8 cellular contexts compared by ENCODE assay signal in genomic region chr17:27471321-27472269, GRCh38. TPM values are rescaled to one million over a fixed set of nuclear protein-coding genes. Genes with fewer than 3 reads are reported as not detected.
DNase-seq lines count a peak whose midpoint lies in the region; ATAC-seq and TF ChIP-seq lines count a peak whose summit lies in the region.

No MANE protein-coding gene starts in this region.

- ATAC-seq in GM18909 (IDR thresholded peaks at IDR 0.05; ENCODE audit: poor library complexity, unreplicated experiment) = peak; percentile 73
- ATAC-seq in HG03064 (IDR thresholded peaks at IDR 0.05; ENCODE audit: low read depth, unreplicated experiment) = peak; percentile 55

- H3K4me3 Mint-ChIP-seq in activated CD4-positive, alpha-beta T cell treated with anti-CD3 and anti-CD28 coated beads, Interleukin-2, amount 10 ng/mL, durations not matched to agents 24 days and 14 days = peak overlapping the region; percentile 55
- no peak overlapping the region for H3K4me3 Mint-ChIP-seq in endothelial cell (ENCODE audit: unreplicated experiment)

- H3K4me1 Mint-ChIP-seq in activated CD4-positive, alpha-beta T cell treated with anti-CD3 and anti-CD28 coated beads, Interleukin-2, amount 10 ng/mL, durations not matched to agents 24 days and 14 days = peaks cover 79% of the 10 kb centered on the region
- H3K4me1 Mint-ChIP-seq in endothelial cell (ENCODE audit: unreplicated experiment) = peaks cover 59% of the 10 kb centered on the region

- H3K27me3 Mint-ChIP-seq in activated CD4-positive, alpha-beta T cell treated with anti-CD3 and anti-CD28 coated beads, Interleukin-2, amount 10 ng/mL, durations not matched to agents 24 days and 14 days = peaks cover 1% of the 10 kb centered on the region
- H3K27me3 Mint-ChIP-seq in endothelial cell (ENCODE audit: unreplicated experiment) = peaks cover 12% of the 10 kb centered on the region

- TF ChIP-seq CTCF in endothelial cell (IDR thresholded peaks at IDR 0.05; ENCODE audit: unreplicated experiment) (no peak), coronary artery (IDR thresholded peaks at IDR 0.05) (no peak)

- H3K9me3 Mint-ChIP-seq in activated CD4-positive, alpha-beta T cell treated with anti-CD3 and anti-CD28 coated beads, Interleukin-2, amount 10 ng/mL, durations not matched to agents 24 days and 14 days = no peaks in the 10 kb centered on the region
- no peaks in the 10 kb centered on the region for H3K9me3 Mint-ChIP-seq in endothelial cell (ENCODE audit: unreplicated experiment)

- intact Hi-C loops in activated CD4-positive, alpha-beta T cell treated with anti-CD3 and anti-CD28 coated beads, Interleukin-2, amount 10 ng/mL, durations not matched to agents 24 days and 14 days (cut with micrococcal nuclease) = loop anchor here (2.0 to 10.0 kb wide), 4 partner anchors 119 to 573 kb away; partner anchors contain the start of genes NLK and WSB1

- peaks cover 17% of the 10 kb centered on the region for H3K36me3 Mint-ChIP-seq in activated CD4-positive, alpha-beta T cell treated with anti-CD3 and anti-CD28 coated beads, Interleukin-2, amount 10 ng/mL, durations not matched to agents 24 days and 14 days (ENCODE audit: low read depth)
- peaks cover 8% of the 10 kb centered on the region for H3K36me3 Mint-ChIP-seq in endothelial cell (ENCODE audit: low read depth, unreplicated experiment)

- peak overlapping the region; percentile 95 for H3K27ac Mint-ChIP-seq in activated CD4-positive, alpha-beta T cell treated with anti-CD3 and anti-CD28 coated beads, Interleukin-2, amount 10 ng/mL, durations not matched to agents 24 days and 14 days
- peak overlapping the region; percentile 80 for H3K27ac Mint-ChIP-seq in endothelial cell (ENCODE audit: unreplicated experiment)

- no peak overlapping the region for H3K27ac ChIP-seq in coronary artery

- no peak overlapping the region for H3K4me3 ChIP-seq in coronary artery

- peak; percentile 94 for DNase-seq in activated CD4-positive, alpha-beta T cell treated with anti-CD3 and anti-CD28 coated beads, Interleukin-2, amount 10 ng/mL, durations not matched to agents 24 days and 14 days
- DNase-seq in endothelial cell (ENCODE audit: low spot score) (no peak), coronary artery (ENCODE audit: low spot score) (no peak), NCI-H345 treated with DMSO at 0.1 percent for 48 hours (lab: John Stamatoyannopoulos, UW; ENCODE audit: unreplicated experiment) (no peak), NCI-H446 treated with DMSO at 0.1 percent for 48 hours (lab: John Stamatoyannopoulos, UW) (no peak)
- peak; percentile 34 to 40 for DNase-seq in stimulated activated CD8-positive, alpha-beta memory T cell treated with anti-CD3 and anti-CD28 coated beads, Interleukin-2, amount 100 ng/mL, for 1 hour (ENCODE audit: low read depth in 2 of 2)

RNA-seq across cellular contexts. Expression of gene KSR1, which starts 15.3 kb away (rescaled TPM):
- 104 TPM in 2 replicates for total RNA-seq in activated CD4-positive, alpha-beta T cell treated with anti-CD3 and anti-CD28 coated beads, Interleukin-2, amount 10 ng/mL, durations not matched to agents 24 days and 14 days
- total RNA-seq in endothelial cell (ENCODE audit: unreplicated experiment) = 65.2 TPM

Comparison
In these comparisons a context has a peak if more than half of its experiments do, and no peak if none do; other contexts are left out.
1. DNase-seq: peak in activated CD4-positive, alpha-beta T cell treated with anti-CD3 and anti-CD28 coated beads, Interleukin-2, amount 10 ng/mL, durations not matched to agents 24 days and 14 days (single experiment) and stimulated activated CD8-positive, alpha-beta memory T cell treated with anti-CD3 and anti-CD28 coated beads, Interleukin-2, amount 100 ng/mL, for 1 hour (2 of 2); none in endothelial cell (single experiment), coronary artery (single experiment), NCI-H345 treated with DMSO at 0.1 percent for 48 hours (single experiment) and NCI-H446 treated with DMSO at 0.1 percent for 48 hours (single experiment).